Comparison of ENCODE assay signal across 8 cellular contexts in genomic region chr5:139272471-139273321, GRCh38. TPM values are rescaled to one million over a fixed set of nuclear protein-coding genes. Genes with fewer than 3 reads are reported as not detected.
DNase-seq lines count a peak whose midpoint lies in the region; ATAC-seq and TF ChIP-seq lines count a peak whose summit lies in the region.

No MANE protein-coding gene starts in this region.

- no peak overlapping the region for H4K5ac ChIP-seq in H9 (ENCODE audit: insufficient read length, low read depth, low read length)

- no peak overlapping the region for H2BK12ac ChIP-seq in H9 (ENCODE audit: insufficient read length, low read depth, low read length)

- no peak overlapping the region for H2BK15ac ChIP-seq in H9 (ENCODE audit: low read depth, low read length)

- TF ChIP-seq CTCF in H9 (conservative IDR thresholded peaks at IDR 0.05) (no peak), endodermal cell (conservative IDR thresholded peaks at IDR 0.05) (no peak), prostate gland (IDR thresholded peaks at IDR 0.05) (no peak), GM13977 (IDR thresholded peaks at IDR 0.05; ENCODE audit: extremely low read depth, insufficient read depth, missing control alignments) (no peak)

- no peak overlapping the region for H3K4ac ChIP-seq in H9 (ENCODE audit: low read depth, low read length)

- no CpG with 5 or more reads among the region's 6 CpGs for WGBS in H9 (ENCODE audit: extremely low coverage, insufficient read length, low lambda C conversion rate)
- WGBS in endodermal cell (ENCODE audit: insufficient coverage in 1 of 2, insufficient read length in 1 of 2), 2 experiments = 91 to 92% methylated on average over 6 of the region's 6 CpGs
- WGBS in prostate gland = 37% methylated on average over 6 of the region's 6 CpGs

- H3K4me1 ChIP-seq in H9 (ENCODE audit: insufficient read depth, low read length) (peaks cover 13% of the 10 kb centered on the region), endodermal cell (ENCODE audit: control insufficient read depth, insufficient read depth, low read length) (peaks cover 12% of the 10 kb centered on the region), prostate gland (replicated peaks) (peaks cover 17% of the 10 kb centered on the region)

- H3K27me3 ChIP-seq in H9 (ENCODE audit: insufficient read depth, low read length) = no peaks in the 10 kb centered on the region
- H3K27me3 ChIP-seq in endodermal cell (ENCODE audit: control insufficient read depth, insufficient read depth, low read length, poor library complexity, severe bottlenecking) = no peaks in the 10 kb centered on the region
- H3K27me3 ChIP-seq in prostate gland (replicated peaks; ENCODE audit: insufficient read depth) = no peaks in the 10 kb centered on the region

- no peak overlapping the region for H3K23ac ChIP-seq in H9 (ENCODE audit: insufficient read length, low read depth, low read length)

- TF ChIP-seq POLR2A in prostate gland (IDR thresholded peaks at IDR 0.05) = no peak

- no peak overlapping the region for H2AK5ac ChIP-seq in H9 (ENCODE audit: insufficient read length, low read length)

- H3K36me3 Mint-ChIP-seq in H9 (ENCODE audit: insufficient read depth in 1 of 3, low read depth in 3 of 3) (peaks cover 30 to 32% (median 31%) of the 10 kb centered on the region in 3 experiments), endodermal cell (ENCODE audit: low read depth) (peaks cover 19% of the 10 kb centered on the region)

- H3K4me2 ChIP-seq in H9 (ENCODE audit: insufficient read depth, insufficient read length, low read length) = peak overlapping the region; percentile 84

- H3K9me3 ChIP-seq in H9 (ENCODE audit: control insufficient read depth, low read depth, low read length) (no peaks in the 10 kb centered on the region), endodermal cell (ENCODE audit: control insufficient read depth, low read length) (no peaks in the 10 kb centered on the region), prostate gland (no peaks in the 10 kb centered on the region)

- no peak for ATAC-seq in GM21717 (IDR thresholded peaks at IDR 0.05; ENCODE audit: unreplicated experiment)

- H3K14ac ChIP-seq in H9 (ENCODE audit: insufficient read depth, low read length) = no peak overlapping the region

- H3K9me3 Mint-ChIP-seq in H9 = peaks cover 3% of the 10 kb centered on the region in 2 experiments; a peak in 2 of 5 replicates
- H3K9me3 Mint-ChIP-seq in endodermal cell = no peaks in the 10 kb centered on the region

- H2BK5ac ChIP-seq in H9 (ENCODE audit: insufficient read length, low read length) = no peak overlapping the region

- H2BK20ac ChIP-seq in H9 (ENCODE audit: low read depth, low read length, poor library complexity, severe bottlenecking) = no peak overlapping the region

- H3K79me2 ChIP-seq in H9 (ENCODE audit: insufficient read depth, low read length) = peaks cover 14% of the 10 kb centered on the region; the same call in 1 of the 2 replicates

- H3K4me1 Mint-ChIP-seq in H9 = peaks cover 45 to 54% of the 10 kb centered on the region in 2 experiments
- H3K4me1 Mint-ChIP-seq in endodermal cell = peaks cover 38% of the 10 kb centered on the region

- H3K4me3 Mint-ChIP-seq in H9 = peak overlapping the region; percentile 94 to 98
- H3K4me3 Mint-ChIP-seq in endodermal cell = peak overlapping the region; percentile 89

- H3K23me2 ChIP-seq in H9 (ENCODE audit: insufficient read length, low read depth, low read length, poor library complexity, severe bottlenecking) = peaks cover 12% of the 10 kb centered on the region

- H2BK120ac ChIP-seq in H9 (ENCODE audit: low read depth, low read length, poor library complexity, severe bottlenecking) = no peak overlapping the region

- intact Hi-C loops in prostate gland (cut with DNase I) = no loop called here

- H3K36me3 ChIP-seq in endodermal cell (ENCODE audit: control insufficient read depth, insufficient read depth, low read length) = peaks cover 17% of the 10 kb centered on the region
- no peaks in the 10 kb centered on the region for H3K36me3 ChIP-seq in prostate gland

- no peak overlapping the region for H3K18ac ChIP-seq in H9 (ENCODE audit: insufficient read length, low read depth, low read length)

- no peak overlapping the region for H3K56ac ChIP-seq in H9 (ENCODE audit: insufficient read length, low read depth, low read length)

- H4K8ac ChIP-seq in H9 (replicated peaks; ENCODE audit: insufficient read length, low read depth, low read length) = no peak overlapping the region

- H2AFZ ChIP-seq in H9 (ENCODE audit: low read length) = no peak overlapping the region

- no peaks in the 10 kb centered on the region for H4K20me1 ChIP-seq in H9 (ENCODE audit: control insufficient read depth, insufficient read depth, insufficient read length)

- H3K27ac Mint-ChIP-seq in H9 = peak overlapping the region in 1 of 3 experiments; percentile 17; a peak in 2 of 7 replicates
- H3K27ac Mint-ChIP-seq in endodermal cell = no peak overlapping the region

- H3K9ac ChIP-seq in H9 (ENCODE audit: extremely low read depth, insufficient read length, low read length) (no peak overlapping the region), endodermal cell (ENCODE audit: extremely low read depth, low read length, poor library complexity, severe bottlenecking) (no peak overlapping the region)

- no peak overlapping the region for H3K27ac ChIP-seq in H9 (ENCODE audit: insufficient read length, low read depth, low read length)
- H3K27ac ChIP-seq in endodermal cell (ENCODE audit: low read depth, low read length) = no peak overlapping the region
- peak overlapping the region; percentile 68 to 70 for H3K27ac ChIP-seq in prostate gland

- in situ Hi-C loops in GM13977 (cut with MboI; ENCODE audit: low pct_unique_long_range_greater_than_20kb, low sequenced_read_pairs, unreplicated experiment) = loop anchor here (25.0 kb wide), 2 partner anchors 460 to 635 kb away; no protein-coding TSS in a partner anchor

- no peaks in the 10 kb centered on the region for H3K79me1 ChIP-seq in H9 (ENCODE audit: insufficient read depth, low read depth, low read length, poor library complexity, severe bottlenecking)

- DNase-seq in AML-193 (lab: John Stamatoyannopoulos, UW) = peak; percentile 45 to 54
- no peak for DNase-seq in H9
- peak; percentile 98 for DNase-seq in SW480 (ENCODE audit: low spot score)
- no peak for DNase-seq in endodermal cell
- DNase-seq in prostate gland (ENCODE audit: low spot score) = peak; percentile 46
- no peak for DNase-seq in NCI-H1436 (lab: John Stamatoyannopoulos, UW)
- DNase-seq in GM13977 (ENCODE audit: low spot score) = no peak

- no peak overlapping the region for H3T11ph ChIP-seq in H9 (ENCODE audit: low read length)

- H3K4me3 ChIP-seq in endodermal cell (ENCODE audit: low read length) = peak overlapping the region; percentile 96
- H3K4me3 ChIP-seq in prostate gland = no peak overlapping the region

- no peak overlapping the region for H4K91ac ChIP-seq in H9 (ENCODE audit: insufficient read length, low read depth, low read length)

- H3K27me3 Mint-ChIP-seq in H9 (ENCODE audit: low read depth) (no peaks in the 10 kb centered on the region), endodermal cell (ENCODE audit: insufficient read depth) (no peaks in the 10 kb centered on the region)

RNA-seq across cellular contexts. Expression of gene MATR3, which starts 20.8 kb away (rescaled TPM):
- total RNA-seq in H9 (2021) = 267 and 278 TPM in 2 replicates
- 100 to 1,000 TPM; 250 to 279 TPM for total RNA-seq in endodermal cell
- polyA plus RNA-seq in endodermal cell (2013, experiment 1 of 2) = 439 TPM
- 415 TPM for polyA plus RNA-seq in endodermal cell (2013, experiment 2 of 2)
- 100 to 1,000 TPM; 192 to 207 TPM for total RNA-seq in prostate gland

Comparison
In these comparisons a context has a peak if more than half of its experiments do, and no peak if none do; other contexts are left out.
1. DNase-seq: peak in AML-193 (2 of 2), SW480 (single experiment) and prostate gland (single experiment); none in H9 (single experiment), endodermal cell (single experiment), NCI-H1436 (single experiment) and GM13977 (single experiment).
2. H3K27ac ChIP-seq: peak in prostate gland (2 of 2); none in H9 (single experiment) and endodermal cell (single experiment).